8 cellular contexts compared by ENCODE assay signal in genomic region chr10:24947304-24948097, GRCh38. TPM values are rescaled to one million over a fixed set of nuclear protein-coding genes. Genes with fewer than 3 reads are reported as not detected.
DNase-seq lines count a peak whose midpoint lies in the region; ATAC-seq and TF ChIP-seq lines count a peak whose summit lies in the region.

No MANE protein-coding gene starts in this region.

- 80% methylated on average over 2 to 3 of the region's 4 CpGs for WGBS in mesodermal cell (ENCODE audit: insufficient coverage in 2 of 2), 2 experiments

- H2AFZ ChIP-seq in Karpas-422 (ENCODE audit: low read length): no peak overlapping the region

- no peaks in the 10 kb centered on the region for H3K79me2 ChIP-seq in Karpas-422 (ENCODE audit: low read length)

- no peak overlapping the region for H3K4me2 ChIP-seq in Karpas-422 (ENCODE audit: low read depth, low read length, poor library complexity, severe bottlenecking)

- H3K27ac ChIP-seq in mesodermal cell (ENCODE audit: low read depth, low read length, severe bottlenecking) (peak overlapping the region; percentile 2), Karpas-422 (ENCODE audit: low read length) (no peak overlapping the region)

- DNase-seq in GM13977 (ENCODE audit: low spot score) (peak; percentile 31), adipocyte (ENCODE audit: low read depth) (no peak), Karpas-422 (no peak), NCI-H510A treated with DMSO at 0.1 percent for 48 hours (lab: John Stamatoyannopoulos, UW) (no peak), mucosa of descending colon (no peak)

- peak overlapping the region; percentile 37 for H3K9ac ChIP-seq in adipocyte (ENCODE audit: low read length)
- no peak overlapping the region for H3K9ac ChIP-seq in Karpas-422 (ENCODE audit: low read length)

- H3K36me3 ChIP-seq in adipocyte (ENCODE audit: control insufficient read depth, insufficient read depth, low read length, severe bottlenecking) (no peaks in the 10 kb centered on the region), mesodermal cell (ENCODE audit: control insufficient read depth, insufficient read depth, low read length) (no peaks in the 10 kb centered on the region), Karpas-422 (ENCODE audit: insufficient read depth, low read length) (no peaks in the 10 kb centered on the region), mucosa of descending colon (ENCODE audit: low read depth) (no peaks in the 10 kb centered on the region)

- H3K9me2 ChIP-seq in Karpas-422 (replicated peaks; ENCODE audit: insufficient read depth, low read length): no peaks in the 10 kb centered on the region

- TF ChIP-seq CTCF in GM13977 (IDR thresholded peaks at IDR 0.05; ENCODE audit: extremely low read depth, insufficient read depth, missing control alignments): no peak
- TF ChIP-seq CTCF in mucosa of descending colon (IDR thresholded peaks at IDR 0.05): no peak

- intact Hi-C loops in mucosa of descending colon (cut with DNase I, micrococcal nuclease): no loop called here

- H4K20me1 ChIP-seq in Karpas-422 (ENCODE audit: insufficient read depth, low read depth, low read length): no peaks in the 10 kb centered on the region

- in situ Hi-C loops in GM13977 (cut with MboI; ENCODE audit: low pct_unique_long_range_greater_than_20kb, low sequenced_read_pairs, unreplicated experiment): no loop called here

- H3K4me1 ChIP-seq in adipocyte (ENCODE audit: control insufficient read depth, insufficient read depth, low read length) (peaks cover 26% of the 10 kb centered on the region), mesodermal cell (ENCODE audit: control insufficient read depth, insufficient read depth, low read length, poor library complexity, severe bottlenecking) (peaks cover 9% of the 10 kb centered on the region), Karpas-422 (ENCODE audit: low read length) (no peaks in the 10 kb centered on the region), mucosa of descending colon (ENCODE audit: low read depth) (no peaks in the 10 kb centered on the region)

- H3K9me3 ChIP-seq in adipocyte (ENCODE audit: control insufficient read depth, low read length): no peaks in the 10 kb centered on the region
- H3K9me3 ChIP-seq in mesodermal cell (ENCODE audit: control insufficient read depth, low read length): no peaks in the 10 kb centered on the region
- peaks cover 12% of the 10 kb centered on the region for H3K9me3 ChIP-seq in Karpas-422 (ENCODE audit: low read length)
- H3K9me3 ChIP-seq in mucosa of descending colon: no peaks in the 10 kb centered on the region

- H3K4me3 ChIP-seq in adipocyte (ENCODE audit: low read length) (peak overlapping the region; percentile 58), mesodermal cell (ENCODE audit: extremely low read depth, insufficient read depth, low read length, poor library complexity, severe bottlenecking) (no peak overlapping the region), Karpas-422 (ENCODE audit: low read length) (no peak overlapping the region), mucosa of descending colon (no peak overlapping the region)

- H3K27me3 ChIP-seq in adipocyte (replicated peaks; ENCODE audit: control insufficient read depth, insufficient read depth, low read length) (no peaks in the 10 kb centered on the region), Karpas-422 (ENCODE audit: low read length) (no peaks in the 10 kb centered on the region)

- ATAC-seq in HG02678 (IDR thresholded peaks at IDR 0.05; ENCODE audit: unreplicated experiment) (peak; percentile 47), HG02970 (IDR thresholded peaks at IDR 0.05; ENCODE audit: low FRiP score, unreplicated experiment) (no peak), mucosa of descending colon (no peak)

RNA-seq across cellular contexts. Expression of gene PRTFDC1, which starts 4.9 kb away (rescaled TPM):
- 15.0 TPM for polyA plus RNA-seq in mesodermal cell (2013, experiment 1 of 2)
- polyA plus RNA-seq in mesodermal cell (2013, experiment 2 of 2): 19.9 TPM
- not detected in 2 replicates for total RNA-seq in Karpas-422 (2014; rRNA removed; shearing (Covaris generic); ENCODE audit: low replicate concordance)
- 10 to 100 TPM in 1 of 3 donors, 1 to 10 TPM in 2; 6.1 to 11.9 (median 6.9) TPM for total RNA-seq in mucosa of descending colon
